In genomic region chr11:67299471-67300191, GRCh38 we compare ENCODE assay signal across 15 cellular contexts.
"Had no signal": no experiment of that assay in that cellular context is flagged by ENCODE, and none has a peak within 500 bp of the region (broad histone marks: within the 10 kb centered on the region; RNA-seq: fewer than 3 reads in every experiment).

No MANE protein-coding gene starts in this region.

- DNase-seq: activated CD4-positive, alpha-beta T cell treated with anti-CD3 and anti-CD28 coated beads, Interleukin-2, amount 50 U/mL, for 1 hour; activated CD4-positive, CD25-positive, alpha-beta regulatory T cell; activated naive CD4-positive, alpha-beta T cell treated with anti-CD3 and anti-CD28 coated beads for 36 hours; caudate nucleus; effector CD4-positive, alpha-beta T cell; foreskin melanocyte; stimulated activated CD4-positive, alpha-beta T cell treated with anti-CD3 and anti-CD28 coated beads, Interleukin-1b, Interleukin-23, amount 100 ng/mL, for 48 hours; stimulated activated naive B cell treated with anti-CD40 and anti-IgM and Interleukin-4, amounts not matched to agents 10 μg/mL and 1 μg/mL and 100 μg/mL, for 72 hours; trophoblast cell had no signal

- FAIRE-seq: islet of Langerhans had no signal

- ATAC-seq: heart left ventricle; SK-N-SH treated with all-trans-retinoic acid at 6 μM for 48 hours; stimulated activated naive B cell treated with anti-CD40 and anti-IgM and Interleukin-4, amounts not matched to agents 10 μg/mL and 1 μg/mL and 100 μg/mL, for 72 hours had no signal

- H3K4me3 ChIP-seq: coronary artery, heart left ventricle had no signal

- H3K27ac ChIP-seq: coronary artery, heart left ventricle had no signal

- H3K27ac Mint-ChIP-seq: activated naive CD4-positive, alpha-beta T cell treated with anti-CD3 and anti-CD28 coated beads for 36 hours; activated T-helper 1 cell treated with anti-CD3 and anti-CD28 coated beads, Interleukin-12 subunit alpha, Interleukin-12 subunit beta, Interleukin-2, Interleukin-4 antibody, amounts not matched to agents 30 ng/mL and 10 ng/mL and 1 ng/mL, durations not matched to agents 14 hours and 24 hours and 36 hours; T-helper 1 cell treated with Interleukin-12 subunit alpha and Interleukin-12 subunit beta and Interleukin-4 antibody, amounts not matched to agents 30 μg/mL and 1 μg/mL, for 36 hours had no signal

- H3K27me3 Mint-ChIP-seq: stimulated activated naive B cell treated with anti-CD40 and anti-IgM and Interleukin-4, amounts not matched to agents 10 μg/mL and 1 μg/mL and 100 μg/mL, for 72 hours had no signal

- H3K27me3 ChIP-seq: heart left ventricle had no signal

- H3K4me3 Mint-ChIP-seq: activated naive CD4-positive, alpha-beta T cell treated with anti-CD3 and anti-CD28 coated beads for 36 hours; activated T-helper 1 cell treated with anti-CD3 and anti-CD28 coated beads, Interleukin-12 subunit alpha, Interleukin-12 subunit beta, Interleukin-2, Interleukin-4 antibody, amounts not matched to agents 30 ng/mL and 10 ng/mL and 1 ng/mL, durations not matched to agents 14 hours and 24 hours and 36 hours; stimulated activated naive B cell treated with anti-CD40 and anti-IgM and Interleukin-4, amounts not matched to agents 10 μg/mL and 1 μg/mL and 100 μg/mL, for 72 hours; T-helper 1 cell treated with Interleukin-12 subunit alpha and Interleukin-12 subunit beta and Interleukin-4 antibody, amounts not matched to agents 30 μg/mL and 1 μg/mL, for 36 hours had no signal
